8 cellular contexts compared by ENCODE assay signal in the genomic region with DNA sequence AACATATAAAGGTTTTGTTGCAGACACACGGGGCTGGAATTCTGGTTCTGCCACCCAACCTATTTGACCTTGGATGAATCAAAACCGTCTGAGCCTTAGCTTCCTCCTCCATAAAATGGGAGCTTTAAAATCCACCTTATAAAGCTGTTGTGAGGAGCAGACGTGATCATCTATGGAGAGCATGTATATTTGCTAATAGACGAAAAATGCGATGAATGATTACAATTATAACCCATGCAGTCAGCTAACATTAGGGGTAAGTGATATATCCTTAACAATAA. TPM values are rescaled to one million over a fixed set of nuclear protein-coding genes. Genes with fewer than 3 reads are reported as not detected.
DNase-seq lines count a peak whose midpoint lies in the region; ATAC-seq and TF ChIP-seq lines count a peak whose summit lies in the region.

No MANE protein-coding gene starts in this region.

- H3K4me1 ChIP-seq in CD8-positive, alpha-beta T cell (ENCODE audit: insufficient read depth, low read length) = peaks cover 35% of the 10 kb centered on the region
- H3K4me1 ChIP-seq in duodenal mucosa (ENCODE audit: control insufficient read depth in 1 of 2, insufficient read depth in 2 of 2, low read length in 2 of 2) = peaks cover 13 to 19% of the 10 kb centered on the region in 2 donors
- H3K4me1 ChIP-seq in neuronal stem cell (ENCODE audit: control insufficient read depth in 2 of 2, insufficient read depth in 1 of 2, low read depth in 1 of 2, low read length in 2 of 2) = peaks cover 0 to 4% of the 10 kb centered on the region in 2 donors

- no peak for DNase-seq in CD8-positive, alpha-beta T cell
- peak; percentile 24 for DNase-seq in NCI-H748 (lab: John Stamatoyannopoulos, UW; ENCODE audit: unreplicated experiment)
- DNase-seq in neuronal stem cell (ENCODE audit: low spot score) = no peak
- DNase-seq in COLO829 (ENCODE audit: low spot score) = no peak
- no peak for DNase-seq in activated gamma-delta T cell (lab: John Stamatoyannopoulos, UW)
- DNase-seq in SHP77 (lab: John Stamatoyannopoulos, UW) = no peak
- no peak for DNase-seq in hypothalamus (lab: John Stamatoyannopoulos, UW)

- no peak for TF ChIP-seq CTCF in CD8-positive, alpha-beta T cell (IDR thresholded peaks at IDR 0.05)

- H3K27me3 ChIP-seq in CD8-positive, alpha-beta T cell (ENCODE audit: insufficient read depth, low read length) = no peaks in the 10 kb centered on the region
- H3K27me3 ChIP-seq in duodenal mucosa (ENCODE audit: control insufficient read depth in 1 of 2, insufficient read depth in 2 of 2, low read length in 2 of 2) = no peaks in the 10 kb centered on the region
- no peaks in the 10 kb centered on the region for H3K27me3 ChIP-seq in neuronal stem cell (ENCODE audit: control insufficient read depth in 3 of 3, insufficient read depth in 3 of 3, low read depth in 1 of 3, low read length in 3 of 3)

- no peak overlapping the region for H3K4me2 ChIP-seq in neuronal stem cell (ENCODE audit: insufficient read depth, low read length, poor library complexity, severe bottlenecking)

- no peak overlapping the region for H2BK15ac ChIP-seq in neuronal stem cell (ENCODE audit: low read length)

- H2AFZ ChIP-seq in neuronal stem cell (ENCODE audit: low read length) = peak overlapping the region; percentile 84

- no peak overlapping the region for H3K4ac ChIP-seq in neuronal stem cell (ENCODE audit: low read length)

- H2BK12ac ChIP-seq in neuronal stem cell (ENCODE audit: low read length) = no peak overlapping the region

- H3K36me3 ChIP-seq in CD8-positive, alpha-beta T cell (ENCODE audit: insufficient read depth, low read length) = no peaks in the 10 kb centered on the region
- H3K36me3 ChIP-seq in duodenal mucosa (ENCODE audit: control insufficient read depth in 1 of 2, insufficient read depth in 2 of 2, low read length in 2 of 2) (no peaks in the 10 kb centered on the region), neuronal stem cell (replicated peaks in 1 of 2; ENCODE audit: control insufficient read depth in 2 of 2, insufficient read depth in 2 of 2, low read length in 2 of 2) (peaks cover 0 to 8% of the 10 kb centered on the region in 2 donors)

- no peaks in the 10 kb centered on the region for H3K9me3 Mint-ChIP-seq in CD8-positive, alpha-beta T cell

- peak overlapping the region; percentile 96 for H3K27ac Mint-ChIP-seq in CD8-positive, alpha-beta T cell

- no peak overlapping the region for H4K8ac ChIP-seq in neuronal stem cell (ENCODE audit: low read depth, low read length)

- no peaks in the 10 kb centered on the region for H3K9me3 ChIP-seq in CD8-positive, alpha-beta T cell (ENCODE audit: low read length)
- H3K9me3 ChIP-seq in duodenal mucosa (ENCODE audit: control insufficient read depth in 1 of 2, low read length in 2 of 2) (no peaks in the 10 kb centered on the region), neuronal stem cell (replicated peaks in 1 of 2; ENCODE audit: control insufficient read depth in 2 of 2, insufficient read depth in 1 of 2, low read depth in 1 of 2, low read length in 2 of 2) (peaks cover 0 to 6% of the 10 kb centered on the region in 2 donors)

- H3K27me3 Mint-ChIP-seq in CD8-positive, alpha-beta T cell (ENCODE audit: low read depth) = no peaks in the 10 kb centered on the region

- no CpG with 5 or more reads among the region's 5 CpGs for WGBS in neuronal stem cell (ENCODE audit: extremely low coverage in 2 of 2, insufficient read length in 2 of 2, insufficient replicate concordance in 1 of 2), 2 donors

- no peak overlapping the region for H3K23ac ChIP-seq in neuronal stem cell (ENCODE audit: low read depth, low read length, poor library complexity)

- H3K9ac ChIP-seq in duodenal mucosa (ENCODE audit: low read depth in 1 of 2, low read length in 2 of 2) = peak overlapping the region; percentile 59 to 90
- H3K9ac ChIP-seq in neuronal stem cell (ENCODE audit: low read depth, low read length, poor library complexity) = no peak overlapping the region

- H3K18ac ChIP-seq in neuronal stem cell (ENCODE audit: low read length) = no peak overlapping the region

- H3K4me3 Mint-ChIP-seq in CD8-positive, alpha-beta T cell = peak overlapping the region; percentile 88

- peak overlapping the region; percentile 99 for H3K27ac ChIP-seq in CD8-positive, alpha-beta T cell (ENCODE audit: low read depth, low read length)
- H3K27ac ChIP-seq in duodenal mucosa (ENCODE audit: low read depth, low read length) (peak overlapping the region; percentile 100), neuronal stem cell (replicated peaks; ENCODE audit: low read length) (no peak overlapping the region)

- intact Hi-C loops in CD8-positive, alpha-beta T cell (cut with DNase I, micrococcal nuclease) = loop anchor here (2.0 to 10.0 kb wide), 8 partner anchors 97 to 1583 kb away; a partner anchor contains a TSS

- POLR2A ChIA-PET in CD8-positive, alpha-beta T cell (lab: Charles Lee) = interaction anchor here (0.9 to 3.8 kb wide), 4 partner anchors 11 to 106 kb away, joined by 3 to 47 read pairs (median 4); a partner anchor contains a TSS

- no peak overlapping the region for H4K91ac ChIP-seq in neuronal stem cell (ENCODE audit: low read depth, low read length, poor library complexity)

- H2BK120ac ChIP-seq in neuronal stem cell (ENCODE audit: low read depth, low read length) = no peak overlapping the region

- peak overlapping the region; percentile 96 for H3K4me3 ChIP-seq in CD8-positive, alpha-beta T cell (ENCODE audit: low read depth, low read length)
- H3K4me3 ChIP-seq in duodenal mucosa (ENCODE audit: low read depth in 1 of 2, low read length in 2 of 2) = peak overlapping the region; percentile 70 to 88
- H3K4me3 ChIP-seq in neuronal stem cell (ENCODE audit: low read length in 2 of 2) = peak overlapping the region in 1 of 2 donors; percentile 89

- H3K14ac ChIP-seq in neuronal stem cell (ENCODE audit: low read length) = no peak overlapping the region

- peaks cover 35% of the 10 kb centered on the region for H3K4me1 Mint-ChIP-seq in CD8-positive, alpha-beta T cell (ENCODE audit: low read depth)

- H2AK5ac ChIP-seq in neuronal stem cell (ENCODE audit: low read depth, low read length) = no peak overlapping the region

- peaks cover 3% of the 10 kb centered on the region for H3K36me3 Mint-ChIP-seq in CD8-positive, alpha-beta T cell

- ATAC-seq in CD8-positive, alpha-beta T cell = no peak

- peaks cover 4% of the 10 kb centered on the region for H3K79me1 ChIP-seq in neuronal stem cell (ENCODE audit: low read depth, low read length)

- CTCF ChIA-PET in CD8-positive, alpha-beta T cell (lab: Charles Lee) = interaction anchor here (0.9 to 3.2 kb wide), 4 partner anchors 10 to 123 kb away, joined by 3 to 13 read pairs (median 7); no protein-coding TSS in a partner anchor

- H2BK5ac ChIP-seq in neuronal stem cell (ENCODE audit: low read length) = no peak overlapping the region

RNA-seq across cellular contexts. Expression of a gene that starts 0.6 kb away (rescaled TPM):
- 10 to 100 TPM; 76.4 to 77.7 TPM for total RNA-seq in CD8-positive, alpha-beta T cell
- polyA plus RNA-seq in neuronal stem cell (2013, experiment 1 of 2) = 32.8 TPM
- 33.2 TPM for polyA plus RNA-seq in neuronal stem cell (2013, experiment 2 of 2)
